6 cellular contexts compared by ENCODE assay signal in genomic region chr17:82696916-82697807, GRCh38. TPM values are rescaled to one million over a fixed set of nuclear protein-coding genes. Genes with fewer than 3 reads are reported as not detected.
A peak's percentile ranks its signal among the peaks of the same experiment; 100 is the strongest.
DNase-seq lines count a peak whose midpoint lies in the region; ATAC-seq and TF ChIP-seq lines count a peak whose summit lies in the region.

No MANE protein-coding gene starts in this region.

- ATAC-seq in HG02571 (IDR thresholded peaks at IDR 0.05; ENCODE audit: unreplicated experiment) (no peak), GM19397 (IDR thresholded peaks at IDR 0.05; ENCODE audit: unreplicated experiment) (no peak), HG02870 (IDR thresholded peaks at IDR 0.05; ENCODE audit: unreplicated experiment) (no peak)

- H3K36me3 ChIP-seq in kidney epithelial cell (ENCODE audit: control insufficient read depth, insufficient read depth, low read length) = no peaks in the 10 kb centered on the region

- H3K27me3 ChIP-seq in kidney epithelial cell (ENCODE audit: control insufficient read depth, insufficient read depth, low read length) = peaks cover 6% of the 10 kb centered on the region

- TF ChIP-seq CTCF in AG10803 (conservative IDR thresholded peaks at IDR 0.05; ENCODE audit: low read length) (no peak), WI38 (IDR thresholded peaks at IDR 0.05; ENCODE audit: low read depth, low read length) (no peak), kidney epithelial cell (IDR thresholded peaks at IDR 0.05; ENCODE audit: insufficient read depth, low read length, poor library complexity, severe bottlenecking) (no peak)

- no peak for DNase-seq in AG10803 (ENCODE audit: low read depth)
- DNase-seq in kidney epithelial cell (ENCODE audit: low read depth) = no peak

- H3K4me3 ChIP-seq in AG10803 (ENCODE audit: low read length) = peak overlapping the region; percentile 66
- H3K4me3 ChIP-seq in WI38 (ENCODE audit: low read depth, low read length) = peak overlapping the region; percentile 63
- H3K4me3 ChIP-seq in kidney epithelial cell (ENCODE audit: low read depth, low read length) = peak overlapping the region; percentile 68

RNA-seq across cellular contexts. Expression of gene RAB40B, which starts 1.3 kb away (rescaled TPM):
- 5.3 and 7.3 TPM in 2 replicates for total RNA-seq in kidney epithelial cell

RNA-seq across cellular contexts. Expression of gene FN3KRP, which starts 19.3 kb away (rescaled TPM):
- total RNA-seq in kidney epithelial cell = 22.0 and 25.3 TPM in 2 replicates

RNA-seq across cellular contexts. Expression of gene FN3K, which starts 38.3 kb away (rescaled TPM):
- 5.8 and 12.1 TPM in 2 replicates for total RNA-seq in kidney epithelial cell

RNA-seq across cellular contexts. Expression of gene WDR45B, which starts 48.9 kb away (rescaled TPM):
- total RNA-seq in kidney epithelial cell = 98.2 and 102 TPM in 2 replicates

RNA-seq across cellular contexts. Expression of gene TBCD, which starts 54.7 kb away (rescaled TPM):
- 69.6 and 79.6 TPM in 2 replicates for total RNA-seq in kidney epithelial cell
